In the genomic region with DNA sequence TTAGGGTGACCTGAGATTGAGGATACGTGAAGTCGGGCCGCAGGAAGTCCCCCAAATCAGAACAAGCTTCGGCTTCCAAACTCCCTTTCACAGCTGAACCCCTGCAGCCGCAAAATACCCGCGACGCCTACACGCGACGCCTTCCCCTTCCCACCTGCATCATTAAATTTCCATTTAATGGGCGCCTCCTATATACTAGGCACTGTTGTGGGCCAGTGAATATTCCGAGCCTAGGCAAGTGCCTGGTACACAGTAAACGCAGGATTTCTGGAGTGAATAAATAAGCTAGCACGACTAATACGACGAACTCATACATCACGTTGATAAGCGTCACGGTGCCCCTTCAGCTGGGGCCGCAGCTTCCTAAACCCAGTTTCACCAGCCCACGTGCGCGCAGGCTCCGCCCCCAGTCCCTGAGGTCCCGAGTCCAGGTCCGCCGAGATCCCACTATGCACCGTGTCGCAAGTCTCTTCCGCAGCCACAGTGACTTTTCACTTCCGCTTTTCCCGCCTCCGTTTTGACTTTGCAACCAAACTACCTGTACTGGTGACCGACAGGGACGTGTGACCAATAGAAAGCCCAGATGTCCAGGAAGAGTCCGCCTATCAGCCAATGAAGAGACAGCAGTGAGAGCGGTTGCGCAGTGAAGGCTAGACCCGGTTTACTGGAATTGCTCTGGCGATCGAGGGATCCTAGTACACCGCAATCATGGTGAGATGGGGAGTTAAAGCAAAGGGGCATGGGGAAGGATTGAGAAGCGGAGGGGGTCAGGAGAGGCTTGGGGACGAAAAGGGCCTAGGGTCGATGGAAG, we compare ENCODE assay signal across 1 cellular context.
TF ChIP-seq lines count a peak whose summit lies in the region.

PSMB3 (plus strand) TSS at position 623 of the 811 bp plus-strand sequence; CDS start at position 709, 86 bp downstream.

TF ChIP-seq in HepG2, 621 proteins besides CTCF, POLR2A, EP300 and RAD21 (continued from another document and continues in another):
- TF ChIP-seq, protein P1, sequence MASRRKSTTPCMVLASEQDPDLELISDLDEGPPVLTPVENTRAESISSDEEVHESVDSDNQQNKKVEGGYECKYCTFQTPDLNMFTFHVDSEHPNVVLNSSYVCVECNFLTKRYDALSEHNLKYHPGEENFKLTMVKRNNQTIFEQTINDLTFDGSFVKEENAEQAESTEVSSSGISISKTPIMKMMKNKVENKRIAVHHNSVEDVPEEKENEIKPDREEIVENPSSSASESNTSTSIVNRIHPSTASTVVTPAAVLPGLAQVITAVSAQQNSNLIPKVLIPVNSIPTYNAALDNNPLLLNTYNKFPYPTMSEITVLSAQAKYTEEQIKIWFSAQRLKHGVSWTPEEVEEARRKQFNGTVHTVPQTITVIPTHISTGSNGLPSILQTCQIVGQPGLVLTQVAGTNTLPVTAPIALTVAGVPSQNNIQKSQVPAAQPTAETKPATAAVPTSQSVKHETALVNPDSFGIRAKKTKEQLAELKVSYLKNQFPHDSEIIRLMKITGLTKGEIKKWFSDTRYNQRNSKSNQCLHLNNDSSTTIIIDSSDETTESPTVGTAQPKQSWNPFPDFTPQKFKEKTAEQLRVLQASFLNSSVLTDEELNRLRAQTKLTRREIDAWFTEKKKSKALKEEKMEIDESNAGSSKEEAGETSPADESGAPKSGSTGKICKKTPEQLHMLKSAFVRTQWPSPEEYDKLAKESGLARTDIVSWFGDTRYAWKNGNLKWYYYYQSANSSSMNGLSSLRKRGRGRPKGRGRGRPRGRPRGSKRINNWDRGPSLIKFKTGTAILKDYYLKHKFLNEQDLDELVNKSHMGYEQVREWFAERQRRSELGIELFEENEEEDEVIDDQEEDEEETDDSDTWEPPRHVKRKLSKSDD (CRISPR knock-in tag; IDR thresholded peaks at IDR 0.05; ENCODE audit: low read depth): peak; percentile 57; the same call in 1 of the 2 replicates
- TF ChIP-seq, protein P2, sequence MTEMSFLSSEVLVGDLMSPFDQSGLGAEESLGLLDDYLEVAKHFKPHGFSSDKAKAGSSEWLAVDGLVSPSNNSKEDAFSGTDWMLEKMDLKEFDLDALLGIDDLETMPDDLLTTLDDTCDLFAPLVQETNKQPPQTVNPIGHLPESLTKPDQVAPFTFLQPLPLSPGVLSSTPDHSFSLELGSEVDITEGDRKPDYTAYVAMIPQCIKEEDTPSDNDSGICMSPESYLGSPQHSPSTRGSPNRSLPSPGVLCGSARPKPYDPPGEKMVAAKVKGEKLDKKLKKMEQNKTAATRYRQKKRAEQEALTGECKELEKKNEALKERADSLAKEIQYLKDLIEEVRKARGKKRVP (CRISPR knock-in tag; IDR thresholded peaks at IDR 0.05): peak in 1 of 2 experiments; percentile 83; a peak in 2 of 4 replicates
- TF ChIP-seq ASH2L (IDR thresholded peaks at IDR 0.05; ENCODE audit: insufficient read length, low read depth, low read length): peak; percentile 97
- TF ChIP-seq ZNF816 (CRISPR knock-in tag; IDR thresholded peaks at IDR 0.05; ENCODE audit: borderline replicate concordance): no peak
- TF ChIP-seq, protein P3, sequence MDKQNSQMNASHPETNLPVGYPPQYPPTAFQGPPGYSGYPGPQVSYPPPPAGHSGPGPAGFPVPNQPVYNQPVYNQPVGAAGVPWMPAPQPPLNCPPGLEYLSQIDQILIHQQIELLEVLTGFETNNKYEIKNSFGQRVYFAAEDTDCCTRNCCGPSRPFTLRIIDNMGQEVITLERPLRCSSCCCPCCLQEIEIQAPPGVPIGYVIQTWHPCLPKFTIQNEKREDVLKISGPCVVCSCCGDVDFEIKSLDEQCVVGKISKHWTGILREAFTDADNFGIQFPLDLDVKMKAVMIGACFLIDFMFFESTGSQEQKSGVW (CRISPR knock-in tag; IDR thresholded peaks at IDR 0.05; ENCODE audit: borderline replicate concordance): no peak
- TF ChIP-seq, protein P4, sequence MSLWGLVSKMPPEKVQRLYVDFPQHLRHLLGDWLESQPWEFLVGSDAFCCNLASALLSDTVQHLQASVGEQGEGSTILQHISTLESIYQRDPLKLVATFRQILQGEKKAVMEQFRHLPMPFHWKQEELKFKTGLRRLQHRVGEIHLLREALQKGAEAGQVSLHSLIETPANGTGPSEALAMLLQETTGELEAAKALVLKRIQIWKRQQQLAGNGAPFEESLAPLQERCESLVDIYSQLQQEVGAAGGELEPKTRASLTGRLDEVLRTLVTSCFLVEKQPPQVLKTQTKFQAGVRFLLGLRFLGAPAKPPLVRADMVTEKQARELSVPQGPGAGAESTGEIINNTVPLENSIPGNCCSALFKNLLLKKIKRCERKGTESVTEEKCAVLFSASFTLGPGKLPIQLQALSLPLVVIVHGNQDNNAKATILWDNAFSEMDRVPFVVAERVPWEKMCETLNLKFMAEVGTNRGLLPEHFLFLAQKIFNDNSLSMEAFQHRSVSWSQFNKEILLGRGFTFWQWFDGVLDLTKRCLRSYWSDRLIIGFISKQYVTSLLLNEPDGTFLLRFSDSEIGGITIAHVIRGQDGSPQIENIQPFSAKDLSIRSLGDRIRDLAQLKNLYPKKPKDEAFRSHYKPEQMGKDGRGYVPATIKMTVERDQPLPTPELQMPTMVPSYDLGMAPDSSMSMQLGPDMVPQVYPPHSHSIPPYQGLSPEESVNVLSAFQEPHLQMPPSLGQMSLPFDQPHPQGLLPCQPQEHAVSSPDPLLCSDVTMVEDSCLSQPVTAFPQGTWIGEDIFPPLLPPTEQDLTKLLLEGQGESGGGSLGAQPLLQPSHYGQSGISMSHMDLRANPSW (CRISPR knock-in tag; IDR thresholded peaks at IDR 0.05; ENCODE audit: borderline replicate concordance): no peak; the same call in 1 of the 2 replicates
- no peak for TF ChIP-seq RBAK (CRISPR knock-in tag; IDR thresholded peaks at IDR 0.05)
- 0 out of 2 replicates have a peak, but pooled peaks have one; percentile 43 for TF ChIP-seq RFX5 (IDR thresholded peaks at IDR 0.05; ENCODE audit: low read depth, low read length)
- TF ChIP-seq E2F2 (CRISPR knock-in tag; IDR thresholded peaks at IDR 0.05; ENCODE audit: borderline replicate concordance): 0 out of 2 replicates have a peak, but pooled peaks have one; percentile 72
- TF ChIP-seq KMT2A (CRISPR knock-in tag; IDR thresholded peaks at IDR 0.05): peak; percentile 88
- peak; percentile 93 for TF ChIP-seq ZNF580 (CRISPR knock-in tag; IDR thresholded peaks at IDR 0.05; ENCODE audit: borderline replicate concordance, low read depth)
- peak; percentile 86; the same call in 1 of the 2 replicates for TF ChIP-seq FIP1L1 (IDR thresholded peaks at IDR 0.05; ENCODE audit: borderline replicate concordance, insufficient read depth, low read depth, low read length)
- TF ChIP-seq PREB (CRISPR knock-in tag; IDR thresholded peaks at IDR 0.05): no peak
- TF ChIP-seq PTBP1 (IDR thresholded peaks at IDR 0.05; ENCODE audit: low read depth, low read length, poor library complexity, severe bottlenecking): no peak
- no peak for TF ChIP-seq NR1H2 (CRISPR knock-in tag; IDR thresholded peaks at IDR 0.05; ENCODE audit: borderline replicate concordance, low read depth)
- TF ChIP-seq SNAPC5 (CRISPR knock-in tag; IDR thresholded peaks at IDR 0.05; ENCODE audit: borderline replicate concordance): no peak
- peak; percentile 53 for TF ChIP-seq RARA (CRISPR knock-in tag; IDR thresholded peaks at IDR 0.05)
- peak; percentile 67; the same call in 1 of the 2 replicates for TF ChIP-seq ZKSCAN8 (CRISPR knock-in tag; IDR thresholded peaks at IDR 0.05; ENCODE audit: borderline replicate concordance)
- TF ChIP-seq ZNF839 (CRISPR knock-in tag; IDR thresholded peaks at IDR 0.05; ENCODE audit: borderline replicate concordance): no peak
- no peak for TF ChIP-seq ZBTB40 (IDR thresholded peaks at IDR 0.05)
- peak; percentile 74; the same call in 1 of the 2 replicates for TF ChIP-seq ZBTB40 (CRISPR knock-in tag; IDR thresholded peaks at IDR 0.05)
- TF ChIP-seq, protein P5, sequence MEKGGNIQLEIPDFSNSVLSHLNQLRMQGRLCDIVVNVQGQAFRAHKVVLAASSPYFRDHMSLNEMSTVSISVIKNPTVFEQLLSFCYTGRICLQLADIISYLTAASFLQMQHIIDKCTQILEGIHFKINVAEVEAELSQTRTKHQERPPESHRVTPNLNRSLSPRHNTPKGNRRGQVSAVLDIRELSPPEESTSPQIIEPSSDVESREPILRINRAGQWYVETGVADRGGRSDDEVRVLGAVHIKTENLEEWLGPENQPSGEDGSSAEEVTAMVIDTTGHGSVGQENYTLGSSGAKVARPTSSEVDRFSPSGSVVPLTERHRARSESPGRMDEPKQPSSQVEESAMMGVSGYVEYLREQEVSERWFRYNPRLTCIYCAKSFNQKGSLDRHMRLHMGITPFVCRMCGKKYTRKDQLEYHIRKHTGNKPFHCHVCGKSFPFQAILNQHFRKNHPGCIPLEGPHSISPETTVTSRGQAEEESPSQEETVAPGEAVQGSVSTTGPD (CRISPR knock-in tag; IDR thresholded peaks at IDR 0.05): no peak
